Comparison of ENCODE assay signal across 2 cellular contexts in the genomic region with DNA sequence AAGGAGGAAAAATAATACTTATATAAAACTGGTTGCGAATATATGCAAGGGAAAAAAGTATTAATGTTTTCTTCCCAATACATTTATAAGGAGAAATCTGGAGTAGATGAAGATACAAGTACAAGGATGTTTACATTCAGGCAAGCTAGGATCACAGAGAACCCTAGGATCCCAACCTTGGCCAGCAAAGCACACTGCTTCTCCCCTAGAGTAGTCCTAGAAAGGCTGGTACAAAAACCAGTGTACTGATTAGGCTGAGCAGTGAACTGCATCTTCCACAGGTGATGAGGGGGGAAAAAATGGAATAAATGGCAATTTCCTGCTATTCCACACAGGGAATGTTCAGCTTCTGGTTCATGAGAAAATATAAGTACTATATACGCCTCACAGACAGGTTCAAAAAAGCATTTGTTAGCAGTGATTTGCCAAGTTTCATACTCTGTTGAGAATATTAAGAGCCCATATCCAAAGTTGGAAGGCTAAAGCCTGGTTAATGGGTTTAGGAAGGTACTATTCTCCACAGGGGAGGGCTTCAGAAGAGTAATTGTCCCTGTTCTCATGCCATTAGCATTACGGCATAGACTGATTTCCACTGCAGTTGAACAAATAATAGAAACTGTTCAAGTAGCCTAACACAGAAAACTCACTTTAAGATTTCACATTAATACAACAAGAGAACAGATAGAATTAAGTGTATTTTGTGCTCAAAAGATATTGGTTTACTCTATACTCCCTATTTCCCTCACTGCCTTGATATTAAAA.
TF ChIP-seq lines count a peak whose summit lies in the region.

No MANE protein-coding gene starts in this region.

TF ChIP-seq in IMR-90, 13 proteins besides CTCF, POLR2A, EP300 and RAD21:
- TF ChIP-seq NFE2L2 (IDR thresholded peaks at IDR 0.05; ENCODE audit: low read depth, low read length) (no peak), CEBPB (IDR thresholded peaks at IDR 0.05; ENCODE audit: low read depth, low read length) (no peak), MXI1 (IDR thresholded peaks at IDR 0.05; ENCODE audit: borderline replicate concordance, low read depth, low read length) (no peak), BHLHE40 (IDR thresholded peaks at IDR 0.05; ENCODE audit: low read depth, low read length) (no peak), FOS (IDR thresholded peaks at IDR 0.05; ENCODE audit: low read depth, low read length) (no peak), MAZ (IDR thresholded peaks at IDR 0.05; ENCODE audit: borderline replicate concordance, low read depth, low read length) (no peak), RCOR1 (IDR thresholded peaks at IDR 0.05; ENCODE audit: insufficient replicate concordance, low read length) (no peak), RFX5 (IDR thresholded peaks at IDR 0.05; ENCODE audit: low read depth, low read length) (no peak), USF2 (IDR thresholded peaks at IDR 0.05; ENCODE audit: low read depth, low read length) (no peak), SMC3 (IDR thresholded peaks at IDR 0.05; ENCODE audit: low read depth, low read length) (no peak), MAFK (IDR thresholded peaks at IDR 0.05; ENCODE audit: low read depth, low read length) (no peak), ELK1 (IDR thresholded peaks at IDR 0.05; ENCODE audit: borderline replicate concordance, low read depth, low read length) (no peak), CHD1 (IDR thresholded peaks at IDR 0.05; ENCODE audit: low read depth, low read length) (no peak)
TF ChIP-seq in IMR-90: peak in this region for 0.

TF ChIP-seq in SK-N-SH treated with all-trans-retinoic acid at 6 μM for 48 hours, 23 proteins besides CTCF, POLR2A, EP300 and RAD21:
- TF ChIP-seq ZFP3 (CRISPR knock-in tag; IDR thresholded peaks at IDR 0.05) (no peak), SNAI2 (CRISPR knock-in tag; IDR thresholded peaks at IDR 0.05) (no peak), RARB (CRISPR knock-in tag; IDR thresholded peaks at IDR 0.05) (no peak), ZNF565 (CRISPR knock-in tag; conservative IDR thresholded peaks at IDR 0.05; ENCODE audit: low read depth) (no peak), ARNTL (CRISPR knock-in tag; IDR thresholded peaks at IDR 0.05; ENCODE audit: borderline replicate concordance, low read depth) (no peak), ISL1 (CRISPR knock-in tag; IDR thresholded peaks at IDR 0.05) (no peak)
- TF ChIP-seq, protein P1, sequence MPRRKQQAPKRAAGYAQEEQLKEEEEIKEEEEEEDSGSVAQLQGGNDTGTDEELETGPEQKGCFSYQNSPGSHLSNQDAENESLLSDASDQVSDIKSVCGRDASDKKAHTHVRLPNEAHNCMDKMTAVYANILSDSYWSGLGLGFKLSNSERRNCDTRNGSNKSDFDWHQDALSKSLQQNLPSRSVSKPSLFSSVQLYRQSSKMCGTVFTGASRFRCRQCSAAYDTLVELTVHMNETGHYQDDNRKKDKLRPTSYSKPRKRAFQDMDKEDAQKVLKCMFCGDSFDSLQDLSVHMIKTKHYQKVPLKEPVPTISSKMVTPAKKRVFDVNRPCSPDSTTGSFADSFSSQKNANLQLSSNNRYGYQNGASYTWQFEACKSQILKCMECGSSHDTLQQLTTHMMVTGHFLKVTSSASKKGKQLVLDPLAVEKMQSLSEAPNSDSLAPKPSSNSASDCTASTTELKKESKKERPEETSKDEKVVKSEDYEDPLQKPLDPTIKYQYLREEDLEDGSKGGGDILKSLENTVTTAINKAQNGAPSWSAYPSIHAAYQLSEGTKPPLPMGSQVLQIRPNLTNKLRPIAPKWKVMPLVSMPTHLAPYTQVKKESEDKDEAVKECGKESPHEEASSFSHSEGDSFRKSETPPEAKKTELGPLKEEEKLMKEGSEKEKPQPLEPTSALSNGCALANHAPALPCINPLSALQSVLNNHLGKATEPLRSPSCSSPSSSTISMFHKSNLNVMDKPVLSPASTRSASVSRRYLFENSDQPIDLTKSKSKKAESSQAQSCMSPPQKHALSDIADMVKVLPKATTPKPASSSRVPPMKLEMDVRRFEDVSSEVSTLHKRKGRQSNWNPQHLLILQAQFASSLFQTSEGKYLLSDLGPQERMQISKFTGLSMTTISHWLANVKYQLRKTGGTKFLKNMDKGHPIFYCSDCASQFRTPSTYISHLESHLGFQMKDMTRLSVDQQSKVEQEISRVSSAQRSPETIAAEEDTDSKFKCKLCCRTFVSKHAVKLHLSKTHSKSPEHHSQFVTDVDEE (CRISPR knock-in tag; IDR thresholded peaks at IDR 0.05) = no peak
